1 cellular context compared by ENCODE assay signal in genomic region chr7:141751904-141752303, GRCh38.
TF ChIP-seq lines count a peak whose summit lies in the region.

No MANE protein-coding gene starts in this region.

TF ChIP-seq in K562, 482 proteins besides CTCF, POLR2A, EP300 and RAD21:
- TF ChIP-seq, protein P1, sequence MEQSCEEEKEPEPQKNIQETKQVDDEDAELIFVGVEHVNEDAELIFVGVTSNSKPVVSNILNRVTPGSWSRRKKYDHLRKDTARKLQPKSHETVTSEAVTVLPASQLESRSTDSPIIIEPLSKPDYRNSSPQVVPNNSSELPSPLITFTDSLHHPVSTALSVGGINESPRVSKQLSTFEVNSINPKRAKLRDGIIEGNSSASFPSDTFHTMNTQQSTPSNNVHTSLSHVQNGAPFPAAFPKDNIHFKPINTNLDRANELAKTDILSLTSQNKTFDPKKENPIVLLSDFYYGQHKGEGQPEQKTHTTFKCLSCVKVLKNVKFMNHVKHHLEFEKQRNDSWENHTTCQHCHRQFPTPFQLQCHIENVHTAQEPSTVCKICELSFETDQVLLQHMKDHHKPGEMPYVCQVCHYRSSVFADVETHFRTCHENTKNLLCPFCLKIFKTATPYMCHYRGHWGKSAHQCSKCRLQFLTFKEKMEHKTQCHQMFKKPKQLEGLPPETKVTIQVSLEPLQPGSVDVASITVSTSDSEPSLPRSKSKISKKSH (CRISPR knock-in tag; IDR thresholded peaks at IDR 0.05), result 0 out of 2 replicates have a peak, but pooled peaks have one; percentile 31
- TF ChIP-seq TRIM24 (IDR thresholded peaks at IDR 0.05) (peak in 1 of 2 experiments; percentile 41; a peak in 1 of 4 replicates), CC2D1A (IDR thresholded peaks at IDR 0.05) (peak; percentile 70; the same call in 1 of the 2 replicates), TRIM28 (IDR thresholded peaks at IDR 0.05) (peak; percentile 96), ZEB2 (IDR thresholded peaks at IDR 0.05) (0 out of 2 replicates have a peak, but pooled peaks have one; percentile 32), ZBTB33 (CRISPR knock-in tag; IDR thresholded peaks at IDR 0.05) (0 out of 2 replicates have a peak, but pooled peaks have one; percentile 41), ZNF445 (CRISPR knock-in tag; IDR thresholded peaks at IDR 0.05; ENCODE audit: low read depth) (0 out of 2 replicates have a peak, but pooled peaks have one; percentile 45), CBX3 (IDR thresholded peaks at IDR 0.05; ENCODE audit: borderline replicate concordance in 1 of 2, low read length in 2 of 2) (peak in 1 of 2 experiments; percentile 87; a peak in 1 of 3 replicates), CBX1 (IDR thresholded peaks at IDR 0.05; ENCODE audit: low read depth) (peak; percentile 92), CBX5 (IDR thresholded peaks at IDR 0.05; ENCODE audit: borderline replicate concordance, low read depth) (peak; percentile 93)
- TF ChIP-seq, protein P2, sequence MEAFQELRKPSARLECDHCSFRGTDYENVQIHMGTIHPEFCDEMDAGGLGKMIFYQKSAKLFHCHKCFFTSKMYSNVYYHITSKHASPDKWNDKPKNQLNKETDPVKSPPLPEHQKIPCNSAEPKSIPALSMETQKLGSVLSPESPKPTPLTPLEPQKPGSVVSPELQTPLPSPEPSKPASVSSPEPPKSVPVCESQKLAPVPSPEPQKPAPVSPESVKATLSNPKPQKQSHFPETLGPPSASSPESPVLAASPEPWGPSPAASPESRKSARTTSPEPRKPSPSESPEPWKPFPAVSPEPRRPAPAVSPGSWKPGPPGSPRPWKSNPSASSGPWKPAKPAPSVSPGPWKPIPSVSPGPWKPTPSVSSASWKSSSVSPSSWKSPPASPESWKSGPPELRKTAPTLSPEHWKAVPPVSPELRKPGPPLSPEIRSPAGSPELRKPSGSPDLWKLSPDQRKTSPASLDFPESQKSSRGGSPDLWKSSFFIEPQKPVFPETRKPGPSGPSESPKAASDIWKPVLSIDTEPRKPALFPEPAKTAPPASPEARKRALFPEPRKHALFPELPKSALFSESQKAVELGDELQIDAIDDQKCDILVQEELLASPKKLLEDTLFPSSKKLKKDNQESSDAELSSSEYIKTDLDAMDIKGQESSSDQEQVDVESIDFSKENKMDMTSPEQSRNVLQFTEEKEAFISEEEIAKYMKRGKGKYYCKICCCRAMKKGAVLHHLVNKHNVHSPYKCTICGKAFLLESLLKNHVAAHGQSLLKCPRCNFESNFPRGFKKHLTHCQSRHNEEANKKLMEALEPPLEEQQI (IDR thresholded peaks at IDR 0.05), result peak; percentile 96
- TF ChIP-seq, protein P3, sequence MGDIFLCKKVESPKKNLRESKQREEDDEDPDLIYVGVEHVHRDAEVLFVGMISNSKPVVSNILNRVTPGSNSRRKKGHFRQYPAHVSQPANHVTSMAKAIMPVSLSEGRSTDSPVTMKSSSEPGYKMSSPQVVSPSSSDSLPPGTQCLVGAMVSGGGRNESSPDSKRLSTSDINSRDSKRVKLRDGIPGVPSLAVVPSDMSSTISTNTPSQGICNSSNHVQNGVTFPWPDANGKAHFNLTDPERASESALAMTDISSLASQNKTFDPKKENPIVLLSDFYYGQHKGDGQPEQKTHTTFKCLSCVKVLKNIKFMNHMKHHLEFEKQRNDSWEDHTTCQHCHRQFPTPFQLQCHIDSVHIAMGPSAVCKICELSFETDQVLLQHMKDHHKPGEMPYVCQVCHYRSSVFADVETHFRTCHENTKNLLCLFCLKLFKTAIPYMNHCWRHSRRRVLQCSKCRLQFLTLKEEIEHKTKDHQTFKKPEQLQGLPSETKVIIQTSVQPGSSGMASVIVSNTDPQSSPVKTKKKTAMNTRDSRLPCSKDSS (IDR thresholded peaks at IDR 0.05; ENCODE audit: low read depth, partially characterized antibody), result peak; percentile 78
